In the genomic region with DNA sequence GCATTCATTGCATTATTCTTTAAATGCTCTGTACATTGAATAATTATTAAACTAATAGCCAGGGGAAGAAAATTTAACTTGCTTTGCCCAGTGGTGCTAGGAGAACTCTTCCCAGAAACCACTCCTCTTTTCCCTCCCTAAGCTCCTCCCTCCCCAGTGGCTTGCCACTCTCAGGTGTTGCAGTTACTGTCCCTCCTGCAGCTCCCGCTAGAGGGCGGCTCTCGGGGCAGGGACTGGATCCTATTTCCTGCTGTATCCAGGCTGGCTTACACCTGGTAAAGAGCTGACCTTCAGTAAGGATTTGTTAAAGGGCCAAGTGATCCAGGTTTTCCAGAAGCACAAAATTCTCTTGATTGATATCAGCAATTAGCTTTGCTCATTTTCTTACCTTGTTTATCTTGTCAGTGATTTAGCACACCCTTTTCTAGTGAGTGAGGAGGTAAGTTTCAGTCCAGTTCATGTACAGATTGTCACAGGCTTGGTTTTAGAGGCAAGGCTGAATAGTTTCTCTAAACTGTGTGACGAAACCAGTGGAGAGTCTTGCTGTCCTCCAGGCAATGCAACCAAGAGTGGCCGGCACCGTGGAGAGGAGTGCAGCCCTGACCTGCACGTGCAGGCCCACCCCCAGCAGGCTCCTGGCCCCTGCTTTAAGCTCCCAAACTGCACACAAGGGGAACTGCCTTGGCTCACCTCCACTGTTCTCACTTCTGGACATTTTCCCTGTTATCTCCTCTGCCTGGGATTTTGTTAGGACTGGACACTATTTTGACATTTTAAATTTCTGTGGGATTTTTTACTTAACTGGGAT, we compare ENCODE assay signal across 8 cellular contexts.
DNase-seq lines count a peak whose midpoint lies in the region; ATAC-seq, FAIRE-seq and TF ChIP-seq lines count a peak whose summit lies in the region.

No MANE protein-coding gene starts in this region.

- peak overlapping the region; percentile 13; the same call in 1 of the 2 replicates for H3K27ac Mint-ChIP-seq in WTC11

- peak; percentile 96 to 99 for ATAC-seq in A549
- ATAC-seq in HG02642 (IDR thresholded peaks at IDR 0.05; ENCODE audit: poor library complexity, unreplicated experiment), result peak; percentile 84
- peak; percentile 100 for ATAC-seq in WTC11
- ATAC-seq in HG02970 (IDR thresholded peaks at IDR 0.05; ENCODE audit: low FRiP score, unreplicated experiment), result no peak

- TF ChIP-seq POLR2A in A549 (IDR thresholded peaks at IDR 0.05; ENCODE audit: low read length), result no peak

- H3K9me3 ChIP-seq in A549, result no peaks in the 10 kb centered on the region
- H3K9me3 ChIP-seq in left ventricle myocardium inferior (replicated peaks), result no peaks in the 10 kb centered on the region

- 49% methylated on average over 7 of the region's 7 CpGs for WGBS in A549 (ENCODE audit: missing lambda C conversion rate)

- CTCF ChIA-PET in A549 (lab: Yijun Ruan, JAX), result interaction anchor here (0.6 to 2.3 kb wide), 36 partner anchors 8 to 1597 kb away, joined by 3 to 21 read pairs (median 5); no protein-coding TSS in a partner anchor
- CTCF ChIA-PET in WTC11 (lab: Charles Lee), result interaction anchor here (0.5 to 2.1 kb wide), 71 partner anchors 8 to 1514 kb away, joined by 3 to 31 read pairs (median 4); no protein-coding TSS in a partner anchor

- TF ChIP-seq CTCF in A549 (IDR thresholded peaks at IDR 0.05), result peak; percentile 70
- TF ChIP-seq CTCF in GM12875 (IDR thresholded peaks at IDR 0.05; ENCODE audit: borderline replicate concordance, insufficient read depth, low read depth, low read length), result peak; percentile 77
- peak; percentile 68 for TF ChIP-seq CTCF in WTC11 (IDR thresholded peaks at IDR 0.05)
- peak; percentile 70 for TF ChIP-seq CTCF in left ventricle myocardium inferior (IDR thresholded peaks at IDR 0.05; ENCODE audit: borderline replicate concordance)

- no peaks in the 10 kb centered on the region for H3K9me3 Mint-ChIP-seq in WTC11

- peaks cover 17% of the 10 kb centered on the region for H3K27me3 ChIP-seq in left ventricle myocardium inferior (ENCODE audit: low read depth)

- H3K4me2 ChIP-seq in A549, result no peak overlapping the region

- peaks cover 24% of the 10 kb centered on the region for H3K4me1 Mint-ChIP-seq in WTC11

- H3K4me3 ChIP-seq in A549, result no peak overlapping the region
- H3K4me3 ChIP-seq in GM12875 (ENCODE audit: low read depth, low read length), result no peak overlapping the region
- H3K4me3 ChIP-seq in left ventricle myocardium inferior, result no peak overlapping the region

- H3K27ac ChIP-seq in A549 (no peak overlapping the region), left ventricle myocardium inferior (replicated peaks) (no peak overlapping the region)

- FAIRE-seq in A549 (lab: Jason Lieb, UNC), result no peak

- no peak overlapping the region for H3K4me3 Mint-ChIP-seq in WTC11

- TF ChIP-seq EP300 in A549 (IDR thresholded peaks at IDR 0.05), result no peak

- H3K36me3 ChIP-seq in left ventricle myocardium inferior, result no peaks in the 10 kb centered on the region

- no peaks in the 10 kb centered on the region for H3K27me3 Mint-ChIP-seq in WTC11 (ENCODE audit: low read depth)

- H3K36me3 Mint-ChIP-seq in WTC11, result no peaks in the 10 kb centered on the region

- POLR2A ChIA-PET in A549 (lab: Yijun Ruan, JAX) (interaction anchor here (1.1 kb wide), 1 partner anchor 143 kb away, joined by 3 read pairs; no protein-coding TSS in a partner anchor), WTC11 (lab: Charles Lee) (interaction anchor here (0.6 to 0.7 kb wide), 2 partner anchors 198 to 982 kb away, joined by 3 to 4 read pairs; no protein-coding TSS in a partner anchor)

- intact Hi-C loops in left ventricle myocardium inferior (cut with micrococcal nuclease), result no loop called here

- TF ChIP-seq RAD21 in A549 (conservative IDR thresholded peaks at IDR 0.05 in 1 of 2, IDR thresholded peaks at IDR 0.05 in 1 of 2), result peak; percentile 63 to 75

- H3K4me1 ChIP-seq in A549, result peaks cover 11% of the 10 kb centered on the region; the same call in 2 of the 3 replicates
- H3K4me1 ChIP-seq in left ventricle myocardium inferior, result peaks cover 26% of the 10 kb centered on the region

- peak; percentile 77 to 82 for DNase-seq in A549 (ENCODE audit: low read depth in 1 of 2, low spot score in 1 of 2)
- DNase-seq in NCI-H1694 treated with DMSO at 0.1 percent for 48 hours (lab: John Stamatoyannopoulos, UW), result peak; percentile 32
- peak; percentile 94 for DNase-seq in WTC11 (ENCODE audit: low spot score)
- DNase-seq in left ventricle myocardium inferior, result peak; percentile 36
- peak; percentile 7 to 21 for DNase-seq in stimulated activated CD8-positive, alpha-beta memory T cell treated with anti-CD3 and anti-CD28 coated beads, Interleukin-2, amount 100 ng/mL, for 48 hours (ENCODE audit: low read depth in 2 of 2)

TF ChIP-seq in A549, 52 proteins besides CTCF, POLR2A, EP300 and RAD21:
- TF ChIP-seq HDAC2 (IDR thresholded peaks at IDR 0.05) (no peak), SMC3 (IDR thresholded peaks at IDR 0.05) (peak; percentile 73), CHD4 (IDR thresholded peaks at IDR 0.05; ENCODE audit: borderline replicate concordance) (no peak), KDM1A (IDR thresholded peaks at IDR 0.05; ENCODE audit: low read depth) (no peak)

TF ChIP-seq in WTC11, 78 proteins besides CTCF, POLR2A, EP300 and RAD21:
- TF ChIP-seq, protein P1, sequence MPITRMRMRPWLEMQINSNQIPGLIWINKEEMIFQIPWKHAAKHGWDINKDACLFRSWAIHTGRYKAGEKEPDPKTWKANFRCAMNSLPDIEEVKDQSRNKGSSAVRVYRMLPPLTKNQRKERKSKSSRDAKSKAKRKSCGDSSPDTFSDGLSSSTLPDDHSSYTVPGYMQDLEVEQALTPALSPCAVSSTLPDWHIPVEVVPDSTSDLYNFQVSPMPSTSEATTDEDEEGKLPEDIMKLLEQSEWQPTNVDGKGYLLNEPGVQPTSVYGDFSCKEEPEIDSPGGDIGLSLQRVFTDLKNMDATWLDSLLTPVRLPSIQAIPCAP (CRISPR knock-in tag; IDR thresholded peaks at IDR 0.05), result no peak
- no peak for TF ChIP-seq RORB (CRISPR knock-in tag; IDR thresholded peaks at IDR 0.05)
- TF ChIP-seq SP1 (CRISPR knock-in tag; conservative IDR thresholded peaks at IDR 0.05), result 0 out of 2 replicates have a peak, but pooled peaks have one; percentile 19
- TF ChIP-seq ZNF219 (CRISPR knock-in tag; IDR thresholded peaks at IDR 0.05; ENCODE audit: borderline replicate concordance), result no peak

Comparison
In these comparisons a context has a peak if more than half of its experiments do, and no peak if none do; other contexts are left out.
1. DNase-seq: peak in every context shown above with its lines; median percentile 94 in WTC11; 80 in A549; 36 in left ventricle myocardium inferior; 32 in NCI-H1694 treated with DMSO at 0.1 percent for 48 hours; 14 in stimulated activated CD8-positive, alpha-beta memory T cell treated with anti-CD3 and anti-CD28 coated beads, Interleukin-2, amount 100 ng/mL, for 48 hours.